14 cellular contexts compared by ENCODE assay signal in the genomic region with DNA sequence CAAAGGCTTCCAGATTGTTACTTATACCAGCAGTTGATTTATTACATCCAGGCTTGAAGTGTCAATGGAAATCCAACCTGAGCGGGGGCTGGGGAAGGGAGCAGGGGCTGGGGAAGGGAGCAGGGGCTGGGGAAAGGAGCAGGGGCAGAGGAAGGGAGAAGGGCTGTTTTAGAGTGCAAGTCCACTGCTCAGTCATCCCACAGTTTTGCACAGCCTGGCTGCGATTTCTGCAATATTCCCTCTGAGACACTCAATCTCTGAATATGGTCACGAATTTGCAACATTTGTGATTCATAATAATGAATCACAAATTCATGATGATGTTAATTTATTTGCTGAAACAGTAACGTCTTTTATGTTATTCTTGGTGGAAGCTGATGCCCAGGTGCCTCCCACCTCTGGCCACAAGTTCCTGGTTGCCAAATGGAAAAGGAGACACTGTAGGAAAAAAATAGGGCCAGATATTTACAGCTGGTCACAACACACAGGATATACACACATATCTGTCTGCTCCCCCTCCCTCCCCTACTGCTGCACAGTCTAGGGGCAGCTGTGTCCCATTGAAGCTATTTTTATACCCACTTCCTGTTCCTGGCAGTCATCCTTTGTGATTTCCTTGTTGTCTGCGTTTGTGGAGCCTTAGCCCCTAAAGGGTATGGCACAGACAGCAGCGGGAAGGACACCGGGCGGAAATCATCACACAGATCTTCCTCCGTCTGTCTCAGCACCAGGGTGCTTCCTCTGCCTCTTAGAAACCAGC.
A peak's percentile ranks its signal among the peaks of the same experiment; 100 is the strongest.
DNase-seq lines count a peak whose midpoint lies in the region; ATAC-seq, FAIRE-seq and TF ChIP-seq lines count a peak whose summit lies in the region.
"Had no signal": no experiment of that assay in that cellular context is flagged by ENCODE, and none has a peak within 500 bp of the region (broad histone marks: within the 10 kb centered on the region; RNA-seq: fewer than 3 reads in every experiment).

No MANE protein-coding gene starts in this region.

- DNase-seq in activated naive CD4-positive, alpha-beta T cell treated with anti-CD3 and anti-CD28 coated beads, Interleukin-2, amount 10 ng/mL, durations not matched to agents 7 days and 5 days, result peak; percentile 14
- no peak for DNase-seq in activated naive CD4-positive, alpha-beta T cell treated with anti-CD3 and anti-CD28 coated beads, Interleukin-2, amount 50 U/mL, for 16 hours
- DNase-seq in RWPE2 (ENCODE audit: low spot score), result no peak
- DNase-seq in right atrium auricular region (ENCODE audit: low spot score), result peak; percentile 75
- DNase-seq in type B pancreatic cell (ENCODE audit: extremely low spot score, unreplicated experiment), result no peak
- no peak for DNase-seq in NCI-H187 (lab: John Stamatoyannopoulos, UW)
- DNase-seq in GM12891 (ENCODE audit: insufficient read length, low spot score), result no peak
- DNase-seq: activated CD4-positive, alpha-beta T cell treated with anti-CD3 and anti-CD28 coated beads for 4 hours; AML-193; SIG-M5; spleen had no signal

- no peak for TF ChIP-seq POLR2A in GM12891 (IDR thresholded peaks at IDR 0.05; ENCODE audit: low read depth, low read length)

- peaks cover 14% of the 10 kb centered on the region for H3K4me1 ChIP-seq in RWPE2 (ENCODE audit: insufficient read depth, poor library complexity, severe bottlenecking)
- peaks cover 0 to 22% of the 10 kb centered on the region in 2 donors for H3K4me1 ChIP-seq in right atrium auricular region

- H3K27me3 ChIP-seq in RWPE2 (ENCODE audit: insufficient read depth, poor library complexity, severe bottlenecking) (no peaks in the 10 kb centered on the region), right atrium auricular region (no peaks in the 10 kb centered on the region)
- H3K27me3 ChIP-seq: esophagus muscularis mucosa had no signal

- no peak for FAIRE-seq in GM12891 (lab: Jason Lieb, UNC)

- H3K9me3 ChIP-seq in RWPE2 (ENCODE audit: severe bottlenecking) (no peaks in the 10 kb centered on the region), right atrium auricular region (no peaks in the 10 kb centered on the region)
- H3K9me3 ChIP-seq: esophagus muscularis mucosa, spleen had no signal

- no peak overlapping the region for H3K4me3 Mint-ChIP-seq in activated naive CD4-positive, alpha-beta T cell treated with anti-CD3 and anti-CD28 coated beads, Interleukin-2, amount 10 ng/mL, durations not matched to agents 7 days and 5 days
- H3K4me3 Mint-ChIP-seq in type B pancreatic cell, result peak overlapping the region; percentile 39
- H3K4me3 Mint-ChIP-seq: stimulated activated naive CD8-positive, alpha-beta T cell treated with anti-CD3 and anti-CD28 coated beads, Interleukin-15, Interleukin-2, amounts not matched to agents 100 ng/mL and 50 ng/mL, for 24 hours had no signal

- H3K36me3 ChIP-seq in RWPE2 (ENCODE audit: low read depth) (no peaks in the 10 kb centered on the region), right atrium auricular region (no peaks in the 10 kb centered on the region)
- H3K36me3 ChIP-seq: esophagus muscularis mucosa, spleen had no signal

- H3K4me3 ChIP-seq in RWPE2 (ENCODE audit: severe bottlenecking) (no peak overlapping the region), right atrium auricular region (no peak overlapping the region)
- H3K4me3 ChIP-seq: esophagus muscularis mucosa, spleen had no signal

- peak; percentile 86 for ATAC-seq in RWPE2 (ENCODE audit: low read depth)
- no peak for ATAC-seq in HG02884 (IDR thresholded peaks at IDR 0.05; ENCODE audit: unreplicated experiment)

- no peaks in the 10 kb centered on the region for H3K36me3 Mint-ChIP-seq in activated naive CD4-positive, alpha-beta T cell treated with anti-CD3 and anti-CD28 coated beads, Interleukin-2, amount 10 ng/mL, durations not matched to agents 7 days and 5 days
- H3K36me3 Mint-ChIP-seq in type B pancreatic cell, result no peaks in the 10 kb centered on the region

- H3K27me3 Mint-ChIP-seq in activated naive CD4-positive, alpha-beta T cell treated with anti-CD3 and anti-CD28 coated beads, Interleukin-2, amount 10 ng/mL, durations not matched to agents 7 days and 5 days, result peaks cover 51% of the 10 kb centered on the region
- peaks cover 12% of the 10 kb centered on the region for H3K27me3 Mint-ChIP-seq in type B pancreatic cell

- H3K27ac ChIP-seq in RWPE2 (ENCODE audit: poor library complexity, severe bottlenecking), result peak overlapping the region; percentile 47
- peak overlapping the region in 1 of 2 donors; percentile 23 for H3K27ac ChIP-seq in right atrium auricular region
- H3K27ac ChIP-seq: esophagus muscularis mucosa had no signal

- CTCF ChIA-PET in activated naive CD4-positive, alpha-beta T cell treated with anti-CD3 and anti-CD28 coated beads, Interleukin-2, amount 10 ng/mL, durations not matched to agents 7 days and 5 days (lab: Charles Lee), result interaction anchor here (0.8 to 4.1 kb wide), 5 partner anchors 11 to 332 kb away, joined by 3 to 20 read pairs (median 4); a partner anchor contains a TSS

- no peak overlapping the region for H3K27ac Mint-ChIP-seq in activated naive CD4-positive, alpha-beta T cell treated with anti-CD3 and anti-CD28 coated beads, Interleukin-2, amount 10 ng/mL, durations not matched to agents 7 days and 5 days
- peak overlapping the region; percentile 41 for H3K27ac Mint-ChIP-seq in type B pancreatic cell

- H3K9me3 Mint-ChIP-seq in activated naive CD4-positive, alpha-beta T cell treated with anti-CD3 and anti-CD28 coated beads, Interleukin-2, amount 10 ng/mL, durations not matched to agents 7 days and 5 days, result no peaks in the 10 kb centered on the region
- peaks cover 7% of the 10 kb centered on the region for H3K9me3 Mint-ChIP-seq in type B pancreatic cell
- H3K9me3 Mint-ChIP-seq: stimulated activated naive CD8-positive, alpha-beta T cell treated with anti-CD3 and anti-CD28 coated beads, Interleukin-15, Interleukin-2, amounts not matched to agents 100 ng/mL and 50 ng/mL, for 24 hours had no signal

- H3K4me1 Mint-ChIP-seq in activated naive CD4-positive, alpha-beta T cell treated with anti-CD3 and anti-CD28 coated beads, Interleukin-2, amount 10 ng/mL, durations not matched to agents 7 days and 5 days, result peaks cover 11% of the 10 kb centered on the region
- H3K4me1 Mint-ChIP-seq in type B pancreatic cell (ENCODE audit: unreplicated experiment), result peaks cover 44% of the 10 kb centered on the region

- TF ChIP-seq CTCF in RWPE2 (IDR thresholded peaks at IDR 0.05; ENCODE audit: poor library complexity, severe bottlenecking) (no peak), right atrium auricular region (IDR thresholded peaks at IDR 0.05) (no peak), type B pancreatic cell (conservative IDR thresholded peaks at IDR 0.05) (no peak)

TF ChIP-seq in GM12891, 5 proteins besides CTCF, POLR2A, EP300 and RAD21:
- TF ChIP-seq SPI1 (IDR thresholded peaks at IDR 0.05; ENCODE audit: low read depth, low read length) (no peak), TAF1 (IDR thresholded peaks at IDR 0.05; ENCODE audit: low read depth, low read length) (no peak), POLR2AphosphoS5 (IDR thresholded peaks at IDR 0.05; ENCODE audit: low read depth, low read length) (no peak), POU2F2 (IDR thresholded peaks at IDR 0.05; ENCODE audit: low read depth, low read length) (no peak), PAX5 (IDR thresholded peaks at IDR 0.05; ENCODE audit: insufficient read depth, low read length, severe bottlenecking) (no peak)

Comparison
In these comparisons a context has a peak if more than half of its experiments do, and no peak if none do; other contexts are left out.
1. DNase-seq: peak in activated naive CD4-positive, alpha-beta T cell treated with anti-CD3 and anti-CD28 coated beads, Interleukin-2, amount 10 ng/mL, durations not matched to agents 7 days and 5 days (single experiment) and right atrium auricular region (single experiment); none in activated naive CD4-positive, alpha-beta T cell treated with anti-CD3 and anti-CD28 coated beads, Interleukin-2, amount 50 U/mL, for 16 hours (single experiment), RWPE2 (single experiment), type B pancreatic cell (single experiment), NCI-H187 (0 of 2) and GM12891 (single experiment).